9 cellular contexts compared by ENCODE assay signal in the genomic region with DNA sequence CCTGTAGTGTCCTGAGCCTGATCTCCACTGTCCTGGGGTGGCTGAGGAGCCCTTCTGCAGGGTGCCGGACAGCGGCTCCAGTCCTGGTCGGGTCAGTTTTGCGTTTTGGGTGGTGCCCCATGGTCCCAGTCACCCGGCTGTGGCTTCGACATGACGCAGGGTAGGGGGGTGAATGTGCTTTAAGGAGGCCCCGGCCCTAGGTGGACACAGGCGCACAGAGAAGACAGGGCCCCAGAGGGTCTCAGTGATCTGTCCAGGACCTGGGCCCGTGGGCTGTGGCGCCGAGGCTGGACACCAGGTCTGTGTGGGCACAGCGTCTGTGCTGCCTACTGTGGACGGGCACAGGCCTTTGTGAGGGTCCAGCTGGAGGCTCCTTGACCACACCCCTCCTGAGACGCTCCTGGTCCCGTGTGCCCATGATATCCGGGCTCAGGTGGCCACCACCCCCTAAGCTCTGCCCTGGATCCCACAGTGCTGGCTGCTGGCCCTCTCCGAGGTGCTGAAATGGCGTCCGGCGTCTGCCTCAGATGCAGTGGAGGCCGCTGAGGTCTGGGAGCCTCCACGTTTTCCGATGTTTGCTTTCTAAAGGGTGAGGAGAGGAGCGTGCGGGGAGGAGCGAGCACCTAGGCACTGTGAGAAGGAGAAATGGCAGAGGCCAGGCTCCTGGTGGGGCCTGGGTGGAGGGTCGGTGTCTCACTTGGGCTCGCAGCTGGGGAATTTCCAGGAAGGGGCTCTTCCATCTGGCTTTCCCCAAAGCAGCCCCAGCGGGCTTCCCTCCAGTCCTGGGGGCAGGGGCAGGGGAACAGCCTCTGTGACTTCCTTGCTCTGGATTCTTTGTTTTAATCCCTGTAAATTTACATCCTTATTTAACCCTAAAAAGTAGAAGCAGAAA. TPM values are rescaled to one million over a fixed set of nuclear protein-coding genes. Genes with fewer than 3 reads are reported as not detected.
A peak's percentile ranks its signal among the peaks of the same experiment; 100 is the strongest.
DNase-seq lines count a peak whose midpoint lies in the region; ATAC-seq, FAIRE-seq and TF ChIP-seq lines count a peak whose summit lies in the region.
"Had no signal": no experiment of that assay in that cellular context is flagged by ENCODE, and none has a peak within 500 bp of the region (broad histone marks: within the 10 kb centered on the region; RNA-seq: fewer than 3 reads in every experiment).

No MANE protein-coding gene starts in this region.

- no TSS peak for BruUV-seq in Calu3 (replicated peaks; lab: Mats Ljungman, UMichigan)
- no TSS peak for BruUV-seq in GM12878 (replicated peaks; lab: Mats Ljungman, UMichigan)

- RAD21 ChIA-PET in GM12878 (lab: Charles Lee; ENCODE audit: unreplicated experiment) = no interaction called here

- 43% methylated on average over 30 of the region's 30 CpGs for WGBS in GM12878 (ENCODE audit: insufficient coverage, insufficient replicate concordance, low lambda C conversion rate, missing lambda C conversion rate)
- WGBS in mesendoderm (ENCODE audit: extremely low coverage, insufficient coverage, low lambda C conversion rate) = no CpG with 5 or more reads among the region's 30 CpGs

- TF ChIP-seq EP300 in GM12878 (IDR thresholded peaks at IDR 0.05; ENCODE audit: borderline replicate concordance in 1 of 2, control insufficient read depth in 1 of 2, low read depth in 2 of 2, low read length in 2 of 2) = no peak

- no peak for TF ChIP-seq RAD21 in GM12878 (IDR thresholded peaks at IDR 0.05; ENCODE audit: insufficient read depth, low read depth, low read length)

- H3K27ac Mint-ChIP-seq in Calu3 (ENCODE audit: unreplicated experiment) = no peak overlapping the region

- H3K4me3 ChIP-seq in GM12878 (no peak overlapping the region), mesendoderm (ENCODE audit: low read length) (no peak overlapping the region)

- H2AFZ ChIP-seq in GM12878 (ENCODE audit: control insufficient read depth, low read depth, low read length) = no peak overlapping the region

- H3K27me3 ChIP-seq in GM12878 (replicated peaks in 1 of 2; ENCODE audit: control insufficient read depth in 2 of 2, insufficient read depth in 2 of 2, low read length in 1 of 2) (no peaks in the 10 kb centered on the region; a peak in 2 of 4 replicates), mesendoderm (ENCODE audit: insufficient read depth, low read length, poor library complexity) (no peaks in the 10 kb centered on the region)

- CTCF ChIA-PET in Calu3 (lab: Charles Lee) = interaction anchor here (1.6 kb wide), 1 partner anchor 16 kb away, joined by 3 read pairs; no protein-coding TSS in a partner anchor
- CTCF ChIA-PET in GM12878 (lab: Yijun Ruan, JAX) = no interaction called here

- no peaks in the 10 kb centered on the region for H3K79me2 ChIP-seq in GM12878 (ENCODE audit: control insufficient read depth, insufficient read depth, low read length)
- no peaks in the 10 kb centered on the region for H3K79me2 ChIP-seq in mesendoderm (ENCODE audit: control insufficient read depth, insufficient read depth, low read length)

- H3K36me3 Mint-ChIP-seq in Calu3 (ENCODE audit: insufficient read depth, unreplicated experiment) = peaks cover 5% of the 10 kb centered on the region

- peaks cover 23% of the 10 kb centered on the region for H3K4me1 ChIP-seq in GM12878 (ENCODE audit: control insufficient read depth, insufficient read depth, low read length)
- no peaks in the 10 kb centered on the region for H3K4me1 ChIP-seq in mesendoderm (ENCODE audit: control insufficient read depth, low read depth, low read length)

- no peak for TF ChIP-seq CTCF in Calu3 (IDR thresholded peaks at IDR 0.05; ENCODE audit: unreplicated experiment)
- no peak for TF ChIP-seq CTCF in GM12878 (IDR thresholded peaks at IDR 0.05 in 2 of 3, conservative IDR thresholded peaks at IDR 0.05 in 1 of 3; ENCODE audit: control insufficient read depth in 2 of 3, extremely low read depth in 1 of 3, insufficient read depth in 1 of 3, low read depth in 3 of 3, low read length in 3 of 3)

- POLR2A ChIA-PET in GM12878 (lab: Charles Lee) = no interaction called here

- H3K4me2 ChIP-seq in GM12878 (ENCODE audit: control insufficient read depth, insufficient read depth) = no peak overlapping the region
- no peak overlapping the region for H3K4me2 ChIP-seq in mesendoderm (ENCODE audit: low read length)

- DNase-seq in Calu3 = peak; percentile 65
- DNase-seq in NCI-H226 = peak; percentile 57
- no peak for DNase-seq in GM12878 (ENCODE audit: low read depth, low spot score)
- DNase-seq in mesendoderm = peak; percentile 59
- DNase-seq in mesenteric fat pad (ENCODE audit: low spot score) = no peak
- no peak for DNase-seq in NCI-H345 (lab: John Stamatoyannopoulos, UW)
- DNase-seq in cerebellar nuclear complex (lab: John Stamatoyannopoulos, UW) = no peak

- no peak overlapping the region for H3K9ac ChIP-seq in GM12878 (ENCODE audit: control insufficient read depth, insufficient read depth, low read length)
- H3K9ac ChIP-seq in mesendoderm (ENCODE audit: low read length) = no peak overlapping the region

- H3K18ac ChIP-seq in mesendoderm (ENCODE audit: low read length) = no peak overlapping the region

- no peak overlapping the region for H4K8ac ChIP-seq in mesendoderm (ENCODE audit: low read depth, low read length)

- H2BK120ac ChIP-seq in mesendoderm (ENCODE audit: low read depth, low read length) = no peak overlapping the region

- H3K9me3 Mint-ChIP-seq in Calu3 (ENCODE audit: low read depth, unreplicated experiment) = no peaks in the 10 kb centered on the region

- in situ Hi-C loops in GM12878 (cut with MboI) = no loop called here

- H3K56ac ChIP-seq in mesendoderm (ENCODE audit: low read length) = no peak overlapping the region

- H2AK5ac ChIP-seq in mesendoderm (ENCODE audit: low read length) = no peak overlapping the region

- no peak overlapping the region for H3K4me3 Mint-ChIP-seq in Calu3 (ENCODE audit: low read depth, unreplicated experiment)

- H3K27ac ChIP-seq in GM12878 (ENCODE audit: control insufficient read depth, insufficient read depth) (no peak overlapping the region), mesendoderm (ENCODE audit: low read depth, low read length) (no peak overlapping the region)

- peaks cover 90% of the 10 kb centered on the region for H3K27me3 Mint-ChIP-seq in Calu3 (ENCODE audit: unreplicated experiment)

- peaks cover 3% of the 10 kb centered on the region for H3K4me1 Mint-ChIP-seq in Calu3 (ENCODE audit: low read depth, unreplicated experiment)

- H4K5ac ChIP-seq in mesendoderm (ENCODE audit: low read length) = no peak overlapping the region

- TF ChIP-seq POLR2A in GM12878 (IDR thresholded peaks at IDR 0.05; ENCODE audit: low read depth, low read length) = no peak

- H4K20me1 ChIP-seq in GM12878 (ENCODE audit: control insufficient read depth, insufficient read depth) = no peaks in the 10 kb centered on the region

- H3K4ac ChIP-seq in mesendoderm (ENCODE audit: low read depth, low read length) = no peak overlapping the region

- no peaks in the 10 kb centered on the region for H3K9me3 ChIP-seq in GM12878 (replicated peaks; ENCODE audit: control insufficient read depth, insufficient read depth, low read length)

- SMC1A ChIA-PET in GM12878 (lab: Charles Lee; ENCODE audit: uncharacterized antibody, unreplicated experiment) = no interaction called here

- H3K23ac ChIP-seq in mesendoderm (ENCODE audit: low read length) = no peak overlapping the region

- H3K36me3 ChIP-seq in GM12878 (ENCODE audit: control insufficient read depth in 2 of 2, insufficient read depth in 2 of 2, low read length in 1 of 2) (no peaks in the 10 kb centered on the region), mesendoderm (ENCODE audit: control insufficient read depth, insufficient read depth, low read length) (no peaks in the 10 kb centered on the region)

- no peaks in the 10 kb centered on the region for H3K79me1 ChIP-seq in mesendoderm (ENCODE audit: low read length)

- intact Hi-C loops in Calu3 (cut with micrococcal nuclease; ENCODE audit: unreplicated experiment) (no loop called here), GM12878 (cut with micrococcal nuclease; ENCODE audit: unreplicated experiment) (no loop called here)

- peak; percentile 43 for ATAC-seq in GM12878
- ATAC-seq in HG03139 (IDR thresholded peaks at IDR 0.05; ENCODE audit: unreplicated experiment) = no peak

- H2BK5ac ChIP-seq in mesendoderm (ENCODE audit: low read length) = no peak overlapping the region

- FAIRE-seq in GM12878 (lab: Jason Lieb, UNC) = no peak
- FAIRE-seq: GM18507 had no signal

- no peak overlapping the region for H2BK15ac ChIP-seq in mesendoderm (replicated peaks; ENCODE audit: low read depth)

TF ChIP-seq in GM12878, 131 proteins besides CTCF, POLR2A, EP300 and RAD21 (continues in another document):
- TF ChIP-seq SP1 (IDR thresholded peaks at IDR 0.05; ENCODE audit: low read depth, low read length) (no peak), YY1 (IDR thresholded peaks at IDR 0.05; ENCODE audit: low read depth, low read length) (peak; percentile 59; the same call in 1 of the 2 replicates)

RNA-seq across cellular contexts. Expression of gene ACSF3, which starts 56.1 kb away (rescaled TPM):
- total RNA-seq in Calu3 (2022) = 54.9 and 58.0 TPM in 2 replicates
- total RNA-seq in GM12878 (2013; cell fraction: nucleolus; rRNA removed) = 60.4 and 72.7 TPM in 2 replicates
- total RNA-seq in GM12878 (2014; rRNA removed) = 30.9 and 32.8 TPM in 2 replicates
- total RNA-seq in GM12878 (2014; rRNA removed; fragmentation: Illumina TruSeq; extraction: Trizol) = 18.5 and 20.7 TPM in 2 replicates
- total RNA-seq in GM12878 (2021) = 36.1 and 43.8 TPM in 2 replicates
- 7.5 TPM for polyA plus RNA-seq in GM12878 (2011; ENCODE audit: low read depth)
- polyA plus RNA-seq in GM12878 (2011; rRNA removed) = 15.1 and 17.8 TPM in 2 replicates
- polyA plus RNA-seq in GM12878 (2011; cell fraction: cytosol; rRNA removed) = 18.1 and 23.3 TPM in 2 replicates
- polyA plus RNA-seq in GM12878 (2011; cell fraction: nucleus; rRNA removed) = 28.8 and 39.9 TPM in 2 replicates
- polyA plus RNA-seq in GM12878 (2012) = 23.9 and 24.2 TPM in 2 replicates
- polyA plus RNA-seq in GM12878 (2014; fragmentation: Illumina TruSeq; extraction: Trizol) = 15.6 and 16.9 TPM in 2 replicates
- 1 to 10 TPM; 1.0 to 3.5 TPM for polyA plus RNA-seq in GM12878 (2014; fragmentation: Nextera tagmentation; extraction: Ambion mirVana)
- 36.8 and 39.3 TPM in 2 replicates for polyA plus RNA-seq in GM12878 (2014; rRNA removed)
- polyA plus RNA-seq in GM12878 (2016; fragmentation: Nextera tagmentation; extraction: Ambion mirVana) = 10 to 100 TPM; 35.0 to 44.4 TPM
- 16.5 and 25.4 TPM in 2 replicates for polyA minus RNA-seq in GM12878 (2011; rRNA and poly(A)+ RNA removed)
- polyA minus RNA-seq in GM12878 (2011; cell fraction: cytosol; rRNA and poly(A)+ RNA removed) = 18.8 and 21.5 TPM in 2 replicates
- 13.2 and 18.4 TPM in 2 replicates for polyA minus RNA-seq in GM12878 (2011; cell fraction: nucleus; rRNA and poly(A)+ RNA removed)
- 7.0 TPM for polyA plus RNA-seq in mesendoderm (2013, experiment 1 of 2)
- polyA plus RNA-seq in mesendoderm (2013, experiment 2 of 2) = 7.1 TPM
- total RNA-seq in mesenteric fat pad = 24.1 TPM

Comparison
In these comparisons a context has a peak if more than half of its experiments do, and no peak if none do; other contexts are left out.
1. DNase-seq: peak in Calu3 (single experiment), NCI-H226 (single experiment) and mesendoderm (single experiment); none in GM12878 (single experiment), mesenteric fat pad (single experiment), NCI-H345 (single experiment) and cerebellar nuclear complex (0 of 2).